In the genomic region with DNA sequence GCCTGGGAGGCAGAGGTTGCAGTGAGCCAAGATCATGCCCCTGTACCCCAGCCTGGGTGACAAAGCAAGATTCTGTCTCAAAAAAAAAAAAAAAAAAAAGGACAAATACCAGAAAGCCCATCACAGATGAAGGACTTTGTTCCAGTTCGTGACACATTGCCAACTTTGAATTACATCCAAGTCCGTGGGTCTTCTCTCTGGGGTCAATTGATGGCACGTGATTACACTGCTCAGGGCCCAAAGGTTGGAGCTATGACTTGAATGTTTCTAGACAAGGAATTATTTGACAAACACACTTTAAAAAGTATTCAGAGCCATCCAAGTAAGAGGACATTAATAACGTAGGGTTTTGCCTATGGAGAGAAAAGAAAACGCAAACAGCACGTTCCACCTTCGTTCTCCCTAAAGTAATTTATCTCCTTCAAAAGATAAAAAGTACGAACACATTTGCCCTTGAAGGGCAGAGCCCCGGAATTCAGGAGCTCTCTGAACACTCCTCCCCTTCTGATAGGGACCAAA, we compare ENCODE assay signal across 8 cellular contexts. TPM values are rescaled to one million over a fixed set of nuclear protein-coding genes. Genes with fewer than 3 reads are reported as not detected.
A peak's percentile ranks its signal among the peaks of the same experiment; 100 is the strongest.
DNase-seq lines count a peak whose midpoint lies in the region; ATAC-seq and TF ChIP-seq lines count a peak whose summit lies in the region.

No MANE protein-coding gene starts in this region.

- H3K27ac Mint-ChIP-seq in activated B cell treated with CpG ODN at 0.5 μM for 24 hours, result no peak overlapping the region
- peak overlapping the region; percentile 88 for H3K27ac Mint-ChIP-seq in glutamatergic neuron (ENCODE audit: unreplicated experiment)

- peak overlapping the region; percentile 89 for H3K27ac ChIP-seq in HEK293 (ENCODE audit: extremely low read depth, low read depth, low read length)

- no peak for ATAC-seq in activated B cell treated with CpG ODN at 0.5 μM for 24 hours (ENCODE audit: low read depth)
- no peak for ATAC-seq in HG02938 (IDR thresholded peaks at IDR 0.05; ENCODE audit: unreplicated experiment)

- no peaks in the 10 kb centered on the region for H3K36me3 ChIP-seq in HEK293 (ENCODE audit: control insufficient read depth in 2 of 2, insufficient read depth in 1 of 2, low read length in 2 of 2)

- intact Hi-C loops in activated B cell treated with CpG ODN at 0.5 μM for 24 hours (cut with micrococcal nuclease), result loop anchor here (5.0 kb wide), 1 partner anchor 139 kb away; a partner anchor contains a TSS

- H3K9me3 ChIP-seq in HEK293 (ENCODE audit: control insufficient read depth, insufficient read depth, low read depth, low read length), result no peaks in the 10 kb centered on the region

- peaks cover 2% of the 10 kb centered on the region; the same call in 1 of the 2 replicates for H3K4me1 ChIP-seq in HEK293 (ENCODE audit: control insufficient read depth, insufficient read depth, low read length)

- H3K4me1 Mint-ChIP-seq in activated B cell treated with CpG ODN at 0.5 μM for 24 hours, result peaks cover 18% of the 10 kb centered on the region
- peaks cover 33% of the 10 kb centered on the region for H3K4me1 Mint-ChIP-seq in glutamatergic neuron (ENCODE audit: low read depth, unreplicated experiment)

- DNase-seq in activated B cell treated with CpG ODN at 0.5 μM for 24 hours, result no peak
- DNase-seq in glutamatergic neuron, result no peak
- DNase-seq in skeletal muscle cell (ENCODE audit: low read depth), result no peak
- no peak for DNase-seq in DMS153 treated with DMSO at 0.1 percent for 48 hours (lab: John Stamatoyannopoulos, UW; ENCODE audit: unreplicated experiment)
- no peak for DNase-seq in stimulated activated CD4-positive, alpha-beta T cell treated with anti-CD3 and anti-CD28 coated beads, Interleukin-15, amount 100 ng/mL, for 24 hours
- no peak for DNase-seq in activated CD4-positive, alpha-beta T cell treated with anti-CD3 and anti-CD28 coated beads, Interleukin-2, amount 50 U/mL, for 4 hours

- POLR2A ChIA-PET in HEK293 (lab: Yijun Ruan, JAX), result interaction anchor here (0.7 to 1.3 kb wide), 6 partner anchors 14 to 1792 kb away, joined by 3 to 5 read pairs (median 4); no protein-coding TSS in a partner anchor
- POLR2A ChIA-PET in activated B cell treated with CpG ODN at 0.5 μM for 24 hours (lab: Charles Lee), result no interaction called here

- TF ChIP-seq CTCF in HEK293 (tag by site-specific recombination; IDR thresholded peaks at IDR 0.05), result no peak
- no peak for TF ChIP-seq CTCF in activated B cell treated with CpG ODN at 0.5 μM for 24 hours (IDR thresholded peaks at IDR 0.05)
- TF ChIP-seq CTCF in glutamatergic neuron (IDR thresholded peaks at IDR 0.05; ENCODE audit: partially characterized antibody, unreplicated experiment), result no peak

- H3K36me3 Mint-ChIP-seq in activated B cell treated with CpG ODN at 0.5 μM for 24 hours (ENCODE audit: low read depth) (no peaks in the 10 kb centered on the region), glutamatergic neuron (ENCODE audit: unreplicated experiment) (no peaks in the 10 kb centered on the region)

- H3K4me3 Mint-ChIP-seq in activated B cell treated with CpG ODN at 0.5 μM for 24 hours (peak overlapping the region; percentile 70), glutamatergic neuron (ENCODE audit: unreplicated experiment) (peak overlapping the region; percentile 99)

- peaks cover 47% of the 10 kb centered on the region for H3K27me3 Mint-ChIP-seq in activated B cell treated with CpG ODN at 0.5 μM for 24 hours
- peaks cover 20% of the 10 kb centered on the region for H3K27me3 Mint-ChIP-seq in glutamatergic neuron (ENCODE audit: unreplicated experiment)

- H3K9me3 Mint-ChIP-seq in activated B cell treated with CpG ODN at 0.5 μM for 24 hours (no peaks in the 10 kb centered on the region), glutamatergic neuron (ENCODE audit: unreplicated experiment) (peaks cover 27% of the 10 kb centered on the region)

- H3K4me3 ChIP-seq in HEK293 (ENCODE audit: low read depth, low read length), result peak overlapping the region; percentile 78
- peak overlapping the region; percentile 75 for H3K4me3 ChIP-seq in skeletal muscle cell (ENCODE audit: low read depth, low read length)

- CTCF ChIA-PET in HEK293 (lab: Yijun Ruan, JAX) (interaction anchor here (0.9 to 1.7 kb wide), 2 partner anchors 133 to 134 kb away, joined by 3 to 4 read pairs; no protein-coding TSS in a partner anchor), activated B cell treated with CpG ODN at 0.5 μM for 24 hours (lab: Charles Lee) (no interaction called here)

TF ChIP-seq in HEK293, 187 proteins besides CTCF, POLR2A, EP300 and RAD21:
- TF ChIP-seq, protein P1, sequence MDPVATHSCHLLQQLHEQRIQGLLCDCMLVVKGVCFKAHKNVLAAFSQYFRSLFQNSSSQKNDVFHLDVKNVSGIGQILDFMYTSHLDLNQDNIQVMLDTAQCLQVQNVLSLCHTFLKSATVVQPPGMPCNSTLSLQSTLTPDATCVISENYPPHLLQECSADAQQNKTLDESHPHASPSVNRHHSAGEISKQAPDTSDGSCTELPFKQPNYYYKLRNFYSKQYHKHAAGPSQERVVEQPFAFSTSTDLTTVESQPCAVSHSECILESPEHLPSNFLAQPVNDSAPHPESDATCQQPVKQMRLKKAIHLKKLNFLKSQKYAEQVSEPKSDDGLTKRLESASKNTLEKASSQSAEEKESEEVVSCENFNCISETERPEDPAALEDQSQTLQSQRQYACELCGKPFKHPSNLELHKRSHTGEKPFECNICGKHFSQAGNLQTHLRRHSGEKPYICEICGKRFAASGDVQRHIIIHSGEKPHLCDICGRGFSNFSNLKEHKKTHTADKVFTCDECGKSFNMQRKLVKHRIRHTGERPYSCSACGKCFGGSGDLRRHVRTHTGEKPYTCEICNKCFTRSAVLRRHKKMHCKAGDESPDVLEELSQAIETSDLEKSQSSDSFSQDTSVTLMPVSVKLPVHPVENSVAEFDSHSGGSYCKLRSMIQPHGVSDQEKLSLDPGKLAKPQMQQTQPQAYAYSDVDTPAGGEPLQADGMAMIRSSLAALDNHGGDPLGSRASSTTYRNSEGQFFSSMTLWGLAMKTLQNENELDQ (tag by site-specific recombination; IDR thresholded peaks at IDR 0.05; ENCODE audit: low read depth), result no peak
- TF ChIP-seq, protein P2, sequence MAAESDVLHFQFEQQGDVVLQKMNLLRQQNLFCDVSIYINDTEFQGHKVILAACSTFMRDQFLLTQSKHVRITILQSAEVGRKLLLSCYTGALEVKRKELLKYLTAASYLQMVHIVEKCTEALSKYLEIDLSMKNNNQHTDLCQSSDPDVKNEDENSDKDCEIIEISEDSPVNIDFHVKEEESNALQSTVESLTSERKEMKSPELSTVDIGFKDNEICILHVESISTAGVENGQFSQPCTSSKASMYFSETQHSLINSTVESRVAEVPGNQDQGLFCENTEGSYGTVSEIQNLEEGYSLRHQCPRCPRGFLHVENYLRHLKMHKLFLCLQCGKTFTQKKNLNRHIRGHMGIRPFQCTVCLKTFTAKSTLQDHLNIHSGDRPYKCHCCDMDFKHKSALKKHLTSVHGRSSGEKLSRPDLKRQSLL (tag by site-specific recombination; IDR thresholded peaks at IDR 0.05), result no peak
- TF ChIP-seq GLIS2 (tag by site-specific recombination; IDR thresholded peaks at IDR 0.05) (no peak), MYNN (tag by site-specific recombination; IDR thresholded peaks at IDR 0.05; ENCODE audit: borderline replicate concordance) (no peak), IKZF3 (tag by site-specific recombination; IDR thresholded peaks at IDR 0.05) (no peak), KLF1 (tag by site-specific recombination; IDR thresholded peaks at IDR 0.05) (no peak), ZNF335 (tag by site-specific recombination; conservative IDR thresholded peaks at IDR 0.05) (peak; percentile 88), ZNF37A (tag by site-specific recombination; IDR thresholded peaks at IDR 0.05) (no peak), ZNF514 (tag by site-specific recombination; IDR thresholded peaks at IDR 0.05) (no peak), MZF1 (tag by site-specific recombination; IDR thresholded peaks at IDR 0.05; ENCODE audit: borderline replicate concordance) (no peak), ZSCAN16 (tag by site-specific recombination; IDR thresholded peaks at IDR 0.05) (0 out of 2 replicates have a peak, but pooled peaks have one; percentile 34), ZBTB48 (tag by site-specific recombination; IDR thresholded peaks at IDR 0.05) (no peak), ZNF621 (tag by site-specific recombination; IDR thresholded peaks at IDR 0.05) (no peak), SALL2 (tag by site-specific recombination; IDR thresholded peaks at IDR 0.05; ENCODE audit: borderline replicate concordance) (no peak), ZNF549 (tag by site-specific recombination; IDR thresholded peaks at IDR 0.05) (no peak), ZNF184 (tag by site-specific recombination; IDR thresholded peaks at IDR 0.05) (no peak)
- TF ChIP-seq, protein P3, sequence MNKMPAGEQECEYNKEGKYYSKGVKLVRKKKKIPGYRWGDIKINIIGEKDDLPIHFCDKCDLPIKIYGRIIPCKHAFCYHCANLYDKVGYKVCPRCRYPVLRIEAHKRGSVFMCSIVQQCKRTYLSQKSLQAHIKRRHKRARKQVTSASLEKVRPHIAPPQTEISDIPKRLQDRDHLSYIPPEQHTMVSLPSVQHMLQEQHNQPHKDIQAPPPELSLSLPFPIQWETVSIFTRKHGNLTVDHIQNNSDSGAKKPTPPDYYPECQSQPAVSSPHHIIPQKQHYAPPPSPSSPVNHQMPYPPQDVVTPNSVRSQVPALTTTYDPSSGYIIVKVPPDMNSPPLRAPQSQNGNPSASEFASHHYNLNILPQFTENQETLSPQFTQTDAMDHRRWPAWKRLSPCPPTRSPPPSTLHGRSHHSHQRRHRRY (tag by site-specific recombination; IDR thresholded peaks at IDR 0.05), result no peak

RNA-seq across cellular contexts. Expression of a gene that starts 31.4 kb away (rescaled TPM):
- total RNA-seq in activated B cell treated with CpG ODN at 0.5 μM for 24 hours, result not detected in 2 replicates
- 52.9 TPM for total RNA-seq in glutamatergic neuron (ENCODE audit: unreplicated experiment)

Comparison
In these comparisons a context has a peak if more than half of its experiments do, and no peak if none do; other contexts are left out.
1. RNA of a gene that starts 31.4 kb away (total RNA-seq): 52.9 TPM in glutamatergic neuron (single experiment); not detected in activated B cell treated with CpG ODN at 0.5 μM for 24 hours; every median in the first group is over 10 times any median in the second.